In genomic region chr2:59314367-59314766, GRCh38 we compare ENCODE assay signal across 21 cellular contexts.
"Had no signal": no experiment of that assay in that cellular context is flagged by ENCODE, and none has a peak within 500 bp of the region (broad histone marks: within the 10 kb centered on the region; RNA-seq: fewer than 3 reads in every experiment).

No MANE protein-coding gene starts in this region.

- DNase-seq: activated B cell treated with CpG ODN at 0.5 μM for 24 hours; activated CD4-positive, alpha-beta T cell treated with anti-CD3 and anti-CD28 coated beads for 36 hours; activated CD4-positive, alpha-beta T cell treated with anti-CD3 and anti-CD28 coated beads, Interleukin-2, amount 50 U/mL, for 48 hours; activated gamma-delta T cell; activated naive CD4-positive, alpha-beta T cell treated with anti-CD3 and anti-CD28 coated beads, Interleukin-2, amount 50 U/mL, for 16 hours; aorta; caudate nucleus; effector CD4-positive, alpha-beta T cell; heart right ventricle; left colon; ovary; stimulated activated CD4-positive, alpha-beta T cell treated with anti-CD3 and anti-CD28 coated beads, Interleukin-2, amount 100 ng/mL, for 48 hours; stimulated activated CD8-positive, alpha-beta memory T cell treated with anti-CD3 and anti-CD28 coated beads, Interleukin-4, amount 100 ng/mL, for 48 hours; stimulated activated naive B cell treated with anti-CD40 and anti-IgM and Interleukin-4, amounts not matched to agents 10 μg/mL and 1 μg/mL and 100 μg/mL, for 72 hours; T1000; upper lobe of left lung had no signal

- H3K27ac ChIP-seq: heart right ventricle, neutrophil, ovary, prostate gland, thoracic aorta, upper lobe of left lung had no signal

- FAIRE-seq: endometrium, keratinocyte had no signal

- H3K27me3 ChIP-seq: neutrophil, ovary had no signal

- H3K9me3 ChIP-seq: heart right ventricle, neutrophil, ovary, prostate gland, thoracic aorta, upper lobe of left lung had no signal

- H3K4me3 ChIP-seq: heart right ventricle, ovary, prostate gland, thoracic aorta, upper lobe of left lung had no signal

- H3K36me3 ChIP-seq: heart right ventricle, neutrophil, ovary, prostate gland, thoracic aorta, upper lobe of left lung had no signal

- ATAC-seq: activated CD4-positive, alpha-beta T cell treated with anti-CD3 and anti-CD28 coated beads for 36 hours; heart right ventricle; left colon; stimulated activated naive B cell treated with anti-CD40 and anti-IgM and Interleukin-4, amounts not matched to agents 10 μg/mL and 1 μg/mL and 100 μg/mL, for 72 hours had no signal

- H3K4me1 ChIP-seq: heart right ventricle, prostate gland, upper lobe of left lung had no signal
